In genomic region chr2:38398739-38399138, GRCh38 we compare ENCODE assay signal across 19 cellular contexts.
"Had no signal": no experiment of that assay in that cellular context is flagged by ENCODE, and none has a peak within 500 bp of the region (broad histone marks: within the 10 kb centered on the region; RNA-seq: fewer than 3 reads in every experiment).

No MANE protein-coding gene starts in this region.

- H3K4me1 ChIP-seq: adrenal gland, ascending aorta, prostate gland, spleen had no signal

- H3K4me3 ChIP-seq: adrenal gland, ascending aorta, lung, ovary, prostate gland, spleen, thoracic aorta, vagina had no signal

- ATAC-seq: left lobe of liver, natural killer cell had no signal

- H3K36me3 ChIP-seq: adrenal gland, ascending aorta, brain microvascular endothelial cell, ovary, prostate gland, spleen, thoracic aorta, vagina had no signal

- H3K27ac ChIP-seq: adrenal gland, ascending aorta, brain microvascular endothelial cell, ovary, prostate gland, spleen, thoracic aorta, vagina had no signal

- DNase-seq: activated CD4-positive, alpha-beta T cell treated with anti-CD3 and anti-CD28 coated beads for 1 hour; activated CD4-positive, alpha-beta T cell treated with anti-CD3 and anti-CD28 coated beads, Interleukin-2, amount 50 U/mL, for 1 hour; activated gamma-delta T cell treated with Interleukin-2 at 50 U/mL for 16 hours; activated T-cell treated with anti-CD3 and anti-CD28 coated beads, Interleukin-2, amount 50 U/mL, for 1 hour; adrenal gland; brain microvascular endothelial cell; effector memory CD4-positive, alpha-beta T cell; foreskin fibroblast; natural killer cell; ovary; spleen; stimulated activated CD4-positive, alpha-beta T cell treated with anti-CD3 and anti-CD28 coated beads, Interleukin-4, amount 100 ng/mL, for 1 hour; stimulated activated naive CD4-positive, alpha-beta T cell had no signal

- H3K9me3 ChIP-seq: adrenal gland, ascending aorta, ovary, prostate gland, thoracic aorta, vagina had no signal

- H3K27me3 ChIP-seq: adrenal gland, ascending aorta, ovary, spleen, vagina had no signal
